ENCODE assay signal across 1 cellular context in the genomic region with DNA sequence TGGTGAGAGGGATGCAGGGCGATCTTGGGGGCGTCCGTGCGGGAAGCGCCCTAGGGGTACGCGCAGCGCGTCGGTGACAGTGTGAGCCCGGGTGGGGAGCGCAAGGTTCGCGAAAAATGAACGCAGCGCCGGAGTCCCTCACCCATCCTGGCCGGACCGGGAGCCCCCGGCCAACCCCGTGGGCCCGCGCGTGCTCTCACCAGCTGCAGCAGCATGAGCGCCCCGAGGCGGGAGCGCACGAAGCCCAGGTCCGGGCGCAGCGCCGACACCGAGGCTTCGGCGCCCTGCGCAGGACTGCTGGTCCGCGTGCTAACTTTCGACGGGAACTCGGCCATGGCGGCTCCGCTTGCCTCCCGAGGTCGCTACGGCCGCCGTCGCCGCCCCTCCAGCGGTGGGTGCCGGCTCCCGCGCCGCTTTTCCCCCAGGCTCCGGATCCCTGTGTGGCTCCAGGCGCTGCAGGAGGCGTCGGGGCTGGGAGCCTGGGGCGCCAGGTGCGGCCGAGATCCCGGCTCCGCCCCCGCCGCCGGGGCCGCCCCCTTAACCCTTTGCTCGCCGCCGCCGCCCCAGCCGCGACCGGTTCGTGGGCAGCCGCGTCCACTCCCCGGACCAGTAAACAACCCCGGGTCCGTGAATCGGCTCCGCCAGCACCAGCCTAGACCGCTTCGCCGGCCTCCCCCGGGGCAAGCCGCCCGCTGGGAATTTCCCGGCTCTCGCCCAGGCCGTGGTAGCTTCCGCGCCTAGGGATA.
TF ChIP-seq lines count a peak whose summit lies in the region.

A gene with protein sequence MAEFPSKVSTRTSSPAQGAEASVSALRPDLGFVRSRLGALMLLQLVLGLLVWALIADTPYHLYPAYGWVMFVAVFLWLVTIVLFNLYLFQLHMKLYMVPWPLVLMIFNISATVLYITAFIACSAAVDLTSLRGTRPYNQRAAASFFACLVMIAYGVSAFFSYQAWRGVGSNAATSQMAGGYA (minus strand): TSS at position 467 of the 746 bp plus-strand sequence. CDS start 132 bp downstream, at position 335.

TF ChIP-seq in HepG2, 621 proteins besides CTCF, POLR2A, EP300 and RAD21 (continued from another document and continues in another):
- TF ChIP-seq ZNF781 (CRISPR knock-in tag; IDR thresholded peaks at IDR 0.05; ENCODE audit: borderline replicate concordance, not compliant biosample characterization) (peak; percentile 52), ZNF549 (CRISPR knock-in tag; IDR thresholded peaks at IDR 0.05) (no peak; the same call in 1 of the 2 replicates), ZKSCAN1 (IDR thresholded peaks at IDR 0.05; ENCODE audit: low read length) (no peak), TRIM22 (IDR thresholded peaks at IDR 0.05) (no peak), SKI (IDR thresholded peaks at IDR 0.05; ENCODE audit: partially characterized antibody) (peak; percentile 68), RBAK (CRISPR knock-in tag; IDR thresholded peaks at IDR 0.05) (no peak), ZNF597 (CRISPR knock-in tag; IDR thresholded peaks at IDR 0.05) (no peak), ZNF839 (CRISPR knock-in tag; IDR thresholded peaks at IDR 0.05; ENCODE audit: borderline replicate concordance) (peak; percentile 82; the same call in 1 of the 2 replicates), ZNF546 (CRISPR knock-in tag; conservative IDR thresholded peaks at IDR 0.05) (peak; percentile 98), ZNF562 (CRISPR knock-in tag; IDR thresholded peaks at IDR 0.05; ENCODE audit: borderline replicate concordance) (peak; percentile 80; the same call in 1 of the 2 replicates), FOXK1 (CRISPR knock-in tag; IDR thresholded peaks at IDR 0.05; ENCODE audit: borderline replicate concordance, low read depth) (no peak), REL (CRISPR knock-in tag; conservative IDR thresholded peaks at IDR 0.05) (no peak; the same call in 1 of the 2 replicates), PAX8 (CRISPR knock-in tag; IDR thresholded peaks at IDR 0.05; ENCODE audit: borderline replicate concordance) (0 out of 2 replicates have a peak, but pooled peaks have one; percentile 81), ZBTB46 (CRISPR knock-in tag; IDR thresholded peaks at IDR 0.05; ENCODE audit: borderline replicate concordance) (0 out of 2 replicates have a peak, but pooled peaks have one; percentile 18), ZBTB3 (CRISPR knock-in tag; IDR thresholded peaks at IDR 0.05; ENCODE audit: borderline replicate concordance, low read depth) (peak; percentile 80; the same call in 1 of the 2 replicates), ZSCAN12 (CRISPR knock-in tag; IDR thresholded peaks at IDR 0.05) (peak; percentile 95), ZNF567 (CRISPR knock-in tag; IDR thresholded peaks at IDR 0.05; ENCODE audit: borderline replicate concordance) (no peak), MAX (IDR thresholded peaks at IDR 0.05) (peak; percentile 98), ZSCAN31 (CRISPR knock-in tag; IDR thresholded peaks at IDR 0.05; ENCODE audit: low read depth) (peak; percentile 99), ZNF879 (CRISPR knock-in tag; IDR thresholded peaks at IDR 0.05) (peak; percentile 98), SRY (CRISPR knock-in tag; IDR thresholded peaks at IDR 0.05) (peak; percentile 97), MATR3 (CRISPR knock-in tag; IDR thresholded peaks at IDR 0.05) (no peak), THAP9 (CRISPR knock-in tag; IDR thresholded peaks at IDR 0.05; ENCODE audit: borderline replicate concordance) (no peak), SIN3A (IDR thresholded peaks at IDR 0.05; ENCODE audit: borderline replicate concordance, low read depth, low read length) (peak; percentile 39; the same call in 1 of the 2 replicates), ZNF724P (CRISPR knock-in tag; IDR thresholded peaks at IDR 0.05; ENCODE audit: borderline replicate concordance) (peak; percentile 97; the same call in 1 of the 2 replicates), ZNF788 (CRISPR knock-in tag; IDR thresholded peaks at IDR 0.05; ENCODE audit: borderline replicate concordance) (peak; percentile 80; the same call in 1 of the 2 replicates), ZNF577 (CRISPR knock-in tag; IDR thresholded peaks at IDR 0.05; ENCODE audit: borderline replicate concordance, low read depth) (0 out of 2 replicates have a peak, but pooled peaks have one; percentile 27), ZNF484 (CRISPR knock-in tag; IDR thresholded peaks at IDR 0.05; ENCODE audit: borderline replicate concordance, low read depth) (peak; percentile 31; the same call in 1 of the 2 replicates), ZNF234 (CRISPR knock-in tag; conservative IDR thresholded peaks at IDR 0.05) (peak; percentile 90; the same call in 1 of the 2 replicates), KLF9 (CRISPR knock-in tag; IDR thresholded peaks at IDR 0.05; ENCODE audit: low read depth) (peak; percentile 93), AHDC1 (CRISPR knock-in tag; IDR thresholded peaks at IDR 0.05; ENCODE audit: borderline replicate concordance) (no peak; the same call in 1 of the 2 replicates), ATAD3A (CRISPR knock-in tag; IDR thresholded peaks at IDR 0.05) (no peak; the same call in 1 of the 2 replicates), ZMAT5 (CRISPR knock-in tag; IDR thresholded peaks at IDR 0.05; ENCODE audit: borderline replicate concordance, low read depth) (no peak), GPBP1L1 (CRISPR knock-in tag; IDR thresholded peaks at IDR 0.05) (no peak)
- TF ChIP-seq, protein P1, sequence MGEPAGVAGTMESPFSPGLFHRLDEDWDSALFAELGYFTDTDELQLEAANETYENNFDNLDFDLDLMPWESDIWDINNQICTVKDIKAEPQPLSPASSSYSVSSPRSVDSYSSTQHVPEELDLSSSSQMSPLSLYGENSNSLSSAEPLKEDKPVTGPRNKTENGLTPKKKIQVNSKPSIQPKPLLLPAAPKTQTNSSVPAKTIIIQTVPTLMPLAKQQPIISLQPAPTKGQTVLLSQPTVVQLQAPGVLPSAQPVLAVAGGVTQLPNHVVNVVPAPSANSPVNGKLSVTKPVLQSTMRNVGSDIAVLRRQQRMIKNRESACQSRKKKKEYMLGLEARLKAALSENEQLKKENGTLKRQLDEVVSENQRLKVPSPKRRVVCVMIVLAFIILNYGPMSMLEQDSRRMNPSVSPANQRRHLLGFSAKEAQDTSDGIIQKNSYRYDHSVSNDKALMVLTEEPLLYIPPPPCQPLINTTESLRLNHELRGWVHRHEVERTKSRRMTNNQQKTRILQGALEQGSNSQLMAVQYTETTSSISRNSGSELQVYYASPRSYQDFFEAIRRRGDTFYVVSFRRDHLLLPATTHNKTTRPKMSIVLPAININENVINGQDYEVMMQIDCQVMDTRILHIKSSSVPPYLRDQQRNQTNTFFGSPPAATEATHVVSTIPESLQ (CRISPR knock-in tag; conservative IDR thresholded peaks at IDR 0.05) = 0 out of 2 replicates have a peak, but pooled peaks have one; percentile 60
- TF ChIP-seq, protein P2, sequence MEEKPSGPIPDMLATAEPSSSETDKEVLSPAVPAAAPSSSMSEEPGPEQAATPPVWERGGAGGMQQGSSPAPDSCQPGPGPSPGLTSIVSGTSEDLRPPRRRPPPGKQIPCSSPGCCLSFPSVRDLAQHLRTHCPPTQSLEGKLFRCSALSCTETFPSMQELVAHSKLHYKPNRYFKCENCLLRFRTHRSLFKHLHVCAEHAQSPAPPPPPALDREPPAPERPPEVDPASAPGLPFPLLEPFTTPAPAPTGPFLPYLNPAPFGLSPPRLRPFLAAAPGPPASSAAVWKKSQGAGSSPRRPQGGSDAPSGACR (CRISPR knock-in tag; IDR thresholded peaks at IDR 0.05) = no peak
